ENCODE assay signal across 2 cellular contexts in genomic region chr20:6152777-6153176, GRCh38.
TF ChIP-seq lines count a peak whose summit lies in the region.

No MANE protein-coding gene starts in this region.

TF ChIP-seq in GM12878, 131 proteins besides CTCF, POLR2A, EP300 and RAD21 (continued from another document):
- TF ChIP-seq IRF3 (IDR thresholded peaks at IDR 0.05) (no peak), BMI1 (IDR thresholded peaks at IDR 0.05; ENCODE audit: borderline replicate concordance) (no peak), SREBF2 (IDR thresholded peaks at IDR 0.05; ENCODE audit: low read length) (no peak)
TF ChIP-seq in GM12878: peak in this region for 0.

TF ChIP-seq in HEK293T, 16 proteins besides CTCF, POLR2A, EP300 and RAD21 (continued from another document):
- TF ChIP-seq PKNOX1 (IDR thresholded peaks at IDR 0.05) = no peak
- TF ChIP-seq HDGF (IDR thresholded peaks at IDR 0.05; ENCODE audit: borderline replicate concordance) = no peak
- TF ChIP-seq ZNF384 (IDR thresholded peaks at IDR 0.05) = no peak
- no peak for TF ChIP-seq SP1 (IDR thresholded peaks at IDR 0.05)
- TF ChIP-seq ARNT (IDR thresholded peaks at IDR 0.05) = no peak
- TF ChIP-seq FOXM1 (IDR thresholded peaks at IDR 0.05; ENCODE audit: borderline replicate concordance) = no peak
- TF ChIP-seq ELF4 (IDR thresholded peaks at IDR 0.05) = no peak
- no peak for TF ChIP-seq TARDBP (IDR thresholded peaks at IDR 0.05)
